ENCODE assay signal across 8 cellular contexts in genomic region chr5:140038373-140038957, GRCh38. TPM values are rescaled to one million over a fixed set of nuclear protein-coding genes. Genes with fewer than 3 reads are reported as not detected.
DNase-seq lines count a peak whose midpoint lies in the region; ATAC-seq, FAIRE-seq and TF ChIP-seq lines count a peak whose summit lies in the region.

No MANE protein-coding gene starts in this region.

- no peak overlapping the region for H3K4ac ChIP-seq in IMR-90 (ENCODE audit: low read depth, low read length)

- H3K4me3 Mint-ChIP-seq in Calu3 (ENCODE audit: low read depth, unreplicated experiment) (peak overlapping the region; percentile 60), neural crest cell (peak overlapping the region; percentile 7)

- no peak for FAIRE-seq in frontal cortex (lab: Jason Lieb, UNC)

- H3K36me3 Mint-ChIP-seq in Calu3 (ENCODE audit: insufficient read depth, unreplicated experiment) (peaks cover 21% of the 10 kb centered on the region), neural crest cell (ENCODE audit: low read depth) (peaks cover 2% of the 10 kb centered on the region)

- no peak overlapping the region for H2BK120ac ChIP-seq in IMR-90 (ENCODE audit: low read depth, low read length)

- H2AFZ ChIP-seq in IMR-90 (replicated peaks; ENCODE audit: low read length, poor library complexity): peak overlapping the region; percentile 53

- dilution Hi-C loops in IMR-90 (cut with HindIII; ENCODE audit: low sequenced_read_pairs, unreplicated experiment): no loop called here

- H3K9me3 Mint-ChIP-seq in Calu3 (ENCODE audit: low read depth, unreplicated experiment) (peaks cover 4% of the 10 kb centered on the region), neural crest cell (peaks cover 3% of the 10 kb centered on the region)

- peak overlapping the region; percentile 100 for H3K4me2 ChIP-seq in IMR-90 (ENCODE audit: low read depth, low read length)

- H4K91ac ChIP-seq in IMR-90 (ENCODE audit: insufficient read depth, low read depth, low read length): no peak overlapping the region

- H2BK15ac ChIP-seq in IMR-90 (ENCODE audit: low read depth, low read length): no peak overlapping the region

- ATAC-seq in IMR-90 (ENCODE audit: low read depth) (peak; percentile 45; the same call in 1 of the 2 replicates), GM18517 (IDR thresholded peaks at IDR 0.05; ENCODE audit: unreplicated experiment) (no peak)

- peak overlapping the region; percentile 42; the same call in 1 of the 2 replicates for H4K5ac ChIP-seq in IMR-90 (ENCODE audit: low read depth, low read length)

- CTCF ChIA-PET in Calu3 (lab: Charles Lee): interaction anchor here (0.5 kb wide), 1 partner anchor 24 kb away, joined by 3 read pairs; no protein-coding TSS in a partner anchor
- CTCF ChIA-PET in IMR-90 (lab: Yijun Ruan, JAX): no interaction called here

- H3K9me3 ChIP-seq in IMR-90 (ENCODE audit: control insufficient read depth, insufficient read depth, low read length) (no peaks in the 10 kb centered on the region), colonic mucosa (no peaks in the 10 kb centered on the region)

- no peak for TF ChIP-seq CTCF in Calu3 (IDR thresholded peaks at IDR 0.05; ENCODE audit: unreplicated experiment)
- TF ChIP-seq CTCF in IMR-90 (conservative IDR thresholded peaks at IDR 0.05; ENCODE audit: low read depth, low read length): no peak
- TF ChIP-seq CTCF in colonic mucosa (IDR thresholded peaks at IDR 0.05): no peak
- no peak for TF ChIP-seq CTCF in neural crest cell (conservative IDR thresholded peaks at IDR 0.05)

- no peak for TF ChIP-seq RAD21 in IMR-90 (IDR thresholded peaks at IDR 0.05; ENCODE audit: low read length)

- no peak for TF ChIP-seq POLR2A in IMR-90 (IDR thresholded peaks at IDR 0.05; ENCODE audit: low read depth, low read length)

- intact Hi-C loops in Calu3 (cut with micrococcal nuclease; ENCODE audit: unreplicated experiment): no loop called here
- intact Hi-C loops in IMR-90 (cut with micrococcal nuclease): no loop called here
- intact Hi-C loops in colonic mucosa (cut with DNase I): no loop called here

- no peak overlapping the region for H2AK5ac ChIP-seq in IMR-90 (ENCODE audit: low read depth, low read length)

- peaks cover 31% of the 10 kb centered on the region for H3K27me3 ChIP-seq in IMR-90 (ENCODE audit: control insufficient read depth, insufficient read depth, low read length)
- peaks cover 22% of the 10 kb centered on the region for H3K27me3 ChIP-seq in colonic mucosa

- no peak overlapping the region for H4K8ac ChIP-seq in IMR-90 (ENCODE audit: low read depth in 2 of 2, low read length in 2 of 2)

- H3K4me1 ChIP-seq in IMR-90 (ENCODE audit: control insufficient read depth, insufficient read depth, low read length) (no peaks in the 10 kb centered on the region; the same call in 1 of the 2 replicates), colonic mucosa (no peaks in the 10 kb centered on the region)

- H3K27me3 Mint-ChIP-seq in Calu3 (ENCODE audit: unreplicated experiment): no peaks in the 10 kb centered on the region
- peaks cover 83% of the 10 kb centered on the region for H3K27me3 Mint-ChIP-seq in neural crest cell (ENCODE audit: low read depth)

- no peaks in the 10 kb centered on the region for H3K9me1 ChIP-seq in IMR-90 (ENCODE audit: insufficient read depth, low read length)

- H3K14ac ChIP-seq in IMR-90 (replicated peaks; ENCODE audit: low read depth, low read length): no peak overlapping the region; the same call in 1 of the 2 replicates

- H3K9ac ChIP-seq in IMR-90 (ENCODE audit: low read depth, low read length): peak overlapping the region; percentile 64; the same call in 1 of the 2 replicates
- H3K9ac ChIP-seq in colonic mucosa (ENCODE audit: low read depth in 2 of 2, low read length in 2 of 2): no peak overlapping the region

- H3K56ac ChIP-seq in IMR-90 (ENCODE audit: extremely low read depth, insufficient read depth, low read length): no peak overlapping the region

- no peak overlapping the region for H3K23ac ChIP-seq in IMR-90 (ENCODE audit: low read depth, low read length)

- no peak for DNase-seq in Calu3
- DNase-seq in IMR-90: peak; percentile 50
- no peak for DNase-seq in colonic mucosa
- DNase-seq in neural crest cell (ENCODE audit: low read depth, low spot score): no peak
- DNase-seq in frontal cortex (ENCODE audit: low spot score in 2 of 2): no peak
- DNase-seq in activated CD4-positive, alpha-beta T cell treated with anti-CD3 and anti-CD28 coated beads for 48 hours: no peak
- no peak for DNase-seq in NCI-H2107 treated with DMSO at 0.1 percent for 48 hours (lab: John Stamatoyannopoulos, UW; ENCODE audit: unreplicated experiment)

- H3K79me1 ChIP-seq in IMR-90 (ENCODE audit: low read depth in 1 of 2, low read length in 2 of 2): no peaks in the 10 kb centered on the region

- H3K27ac Mint-ChIP-seq in Calu3 (ENCODE audit: unreplicated experiment) (no peak overlapping the region), neural crest cell (ENCODE audit: unreplicated experiment) (no peak overlapping the region)

- H2BK20ac ChIP-seq in IMR-90 (ENCODE audit: low read depth, low read length): no peak overlapping the region

- no peak overlapping the region for H2BK5ac ChIP-seq in IMR-90 (ENCODE audit: low read depth, low read length, poor library complexity, severe bottlenecking)

- no peaks in the 10 kb centered on the region for H4K20me1 ChIP-seq in IMR-90 (ENCODE audit: insufficient read depth, low read length)

- POLR2A ChIA-PET in IMR-90 (lab: Charles Lee; ENCODE audit: unreplicated experiment): no interaction called here

- no CpG with 5 or more reads among the region's 7 CpGs for WGBS in IMR-90 (ENCODE audit: extremely low coverage in 2 of 2, insufficient read length in 1 of 2), 2 experiments

- in situ Hi-C loops in IMR-90 (cut with MboI; ENCODE audit: low sequenced_read_pairs): no loop called here

- H3K4me3 ChIP-seq in IMR-90 (ENCODE audit: insufficient read depth, low read depth, low read length): peak overlapping the region; percentile 100
- peak overlapping the region; percentile 10 for H3K4me3 ChIP-seq in colonic mucosa

- H3K36me3 ChIP-seq in IMR-90 (ENCODE audit: control insufficient read depth, insufficient read depth, low read length): no peaks in the 10 kb centered on the region
- H3K36me3 ChIP-seq in colonic mucosa: no peaks in the 10 kb centered on the region

- 0 out of 2 replicates have a peak overlapping the region, but pooled peaks have one; percentile 29 for H3K18ac ChIP-seq in IMR-90 (ENCODE audit: low read depth, low read length)

- no peak overlapping the region for H3K27ac ChIP-seq in IMR-90 (ENCODE audit: insufficient read depth, low read length)
- no peak overlapping the region for H3K27ac ChIP-seq in colonic mucosa

- H3K4me1 Mint-ChIP-seq in Calu3 (ENCODE audit: low read depth, unreplicated experiment): peaks cover 34% of the 10 kb centered on the region
- H3K4me1 Mint-ChIP-seq in neural crest cell: peaks cover 20% of the 10 kb centered on the region

- H2AK9ac ChIP-seq in IMR-90 (replicated peaks; ENCODE audit: low read depth, low read length, poor library complexity): no peak overlapping the region

- BruUV-seq in Calu3 (replicated peaks; lab: Mats Ljungman, UMichigan) (no TSS peak), IMR-90 (replicated peaks; lab: Mats Ljungman, UMichigan) (no TSS peak)

TF ChIP-seq in IMR-90, 13 proteins besides CTCF, POLR2A, EP300 and RAD21:
- TF ChIP-seq BHLHE40 (IDR thresholded peaks at IDR 0.05; ENCODE audit: low read depth, low read length) (no peak), FOS (IDR thresholded peaks at IDR 0.05; ENCODE audit: low read depth, low read length) (no peak), MAFK (IDR thresholded peaks at IDR 0.05; ENCODE audit: low read depth, low read length) (no peak), MAZ (IDR thresholded peaks at IDR 0.05; ENCODE audit: borderline replicate concordance, low read depth, low read length) (no peak)

RNA-seq across cellular contexts. Expression of gene NRG2, which starts 4.6 kb away (rescaled TPM):
- total RNA-seq in Calu3 (2022) (1.4 and 3.1 TPM in 2 replicates), IMR-90 (2012; rRNA removed) (0.18 TPM in 1 of 2 replicates, not detected in the other), colonic mucosa (under 1 TPM; 0.10 to 0.48 TPM), neural crest cell (0.64 and 0.82 TPM in 2 replicates), frontal cortex (5.3 TPM)
- polyA plus RNA-seq in IMR-90 (2012; rRNA removed): not detected in 2 replicates
- 0.10 TPM in 1 of 2 replicates, not detected in the other for polyA plus RNA-seq in IMR-90 (2012; cell fraction: cytosol; rRNA removed)
- 0.07 TPM in 1 of 2 replicates, not detected in the other for polyA plus RNA-seq in IMR-90 (2012; cell fraction: nucleus; rRNA removed; ENCODE audit: low replicate concordance)
